Comparison of ENCODE assay signal across 27 cellular contexts in genomic region chr6:161219336-161220079, GRCh38.
"Had no signal": no experiment of that assay in that cellular context is flagged by ENCODE, and none has a peak within 500 bp of the region (broad histone marks: within the 10 kb centered on the region; RNA-seq: fewer than 3 reads in every experiment).

No MANE protein-coding gene starts in this region.

- H3K4me3 ChIP-seq: neural progenitor cell, ovary, psoas muscle, right lobe of liver, sigmoid colon, stomach, thoracic aorta, thyroid gland, tibial nerve, upper lobe of left lung, vagina had no signal

- H3K27me3 ChIP-seq: neural progenitor cell, ovary, right lobe of liver, sigmoid colon, stomach, thyroid gland, tibial nerve, upper lobe of left lung, vagina had no signal

- H3K4me1 ChIP-seq: neural progenitor cell, parathyroid adenoma, psoas muscle, right lobe of liver, tibial nerve, upper lobe of left lung, vagina had no signal

- H3K27ac ChIP-seq: neural progenitor cell, ovary, parathyroid adenoma, psoas muscle, right lobe of liver, sigmoid colon, stomach, thoracic aorta, thyroid gland, tibial nerve, upper lobe of left lung, vagina had no signal

- H3K27me3 Mint-ChIP-seq: progenitor cell of endocrine pancreas; stimulated activated naive B cell treated with anti-CD40 and anti-IgM and Interleukin-4, amounts not matched to agents 10 μg/mL and 1 μg/mL and 100 μg/mL, for 72 hours; stimulated activated naive CD8-positive, alpha-beta T cell treated with anti-CD3 and anti-CD28 coated beads, Interleukin-15, Interleukin-2, amounts not matched to agents 100 ng/mL and 50 ng/mL, for 24 hours had no signal

- H3K9me3 ChIP-seq: ovary, psoas muscle, right lobe of liver, sigmoid colon, stomach, thoracic aorta, thyroid gland, tibial nerve, upper lobe of left lung, vagina had no signal

- H3K9me3 Mint-ChIP-seq: stimulated activated effector memory CD8-positive, alpha-beta T cell treated with anti-CD3 and anti-CD28 coated beads, Interleukin-12 subunit alpha, Interleukin-12 subunit beta, amount 100 ng/mL, for 72 hours had no signal

- ATAC-seq: psoas muscle; right cardiac atrium; right lobe of liver; stimulated activated effector memory CD8-positive, alpha-beta T cell treated with anti-CD3 and anti-CD28 coated beads, Interleukin-12 subunit alpha, Interleukin-12 subunit beta, amount 100 ng/mL, for 72 hours; stimulated activated naive B cell treated with anti-CD40 and anti-IgM and Interleukin-4, amounts not matched to agents 10 μg/mL and 1 μg/mL and 100 μg/mL, for 72 hours had no signal

- H3K4me3 Mint-ChIP-seq: nephron; neural progenitor cell; stimulated activated effector memory CD8-positive, alpha-beta T cell treated with anti-CD3 and anti-CD28 coated beads, Interleukin-12 subunit alpha, Interleukin-12 subunit beta, amount 100 ng/mL, for 72 hours; stimulated activated naive B cell treated with anti-CD40 and anti-IgM and Interleukin-4, amounts not matched to agents 10 μg/mL and 1 μg/mL and 100 μg/mL, for 72 hours; stimulated activated naive CD8-positive, alpha-beta T cell treated with anti-CD3 and anti-CD28 coated beads, Interleukin-15, Interleukin-2, amounts not matched to agents 100 ng/mL and 50 ng/mL, for 24 hours had no signal

- H3K4me1 Mint-ChIP-seq: nephron, neural progenitor cell had no signal

- H3K36me3 ChIP-seq: ovary, right lobe of liver, thoracic aorta, thyroid gland, upper lobe of left lung, vagina had no signal

- H3K27ac Mint-ChIP-seq: nephron; neural progenitor cell; progenitor cell of endocrine pancreas; stimulated activated effector memory CD8-positive, alpha-beta T cell treated with anti-CD3 and anti-CD28 coated beads, Interleukin-12 subunit alpha, Interleukin-12 subunit beta, amount 100 ng/mL, for 72 hours; stimulated activated naive B cell treated with anti-CD40 and anti-IgM and Interleukin-4, amounts not matched to agents 10 μg/mL and 1 μg/mL and 100 μg/mL, for 72 hours; stimulated activated naive CD8-positive, alpha-beta T cell treated with anti-CD3 and anti-CD28 coated beads, Interleukin-15, Interleukin-2, amounts not matched to agents 100 ng/mL and 50 ng/mL, for 24 hours had no signal

- DNase-seq: occipital lobe; ovary; posterior cingulate gyrus; psoas muscle; right cardiac atrium; right lobe of liver; sigmoid colon; small intestine; stimulated activated CD4-positive, alpha-beta T cell treated with anti-CD3 and anti-CD28 coated beads, Interleukin-15, amount 100 ng/mL, for 24 hours; stimulated activated CD4-positive, alpha-beta T cell treated with anti-CD3 and anti-CD28 coated beads, Interleukin-2, amount 100 ng/mL, for 24 hours; stimulated activated CD4-positive, alpha-beta T cell treated with anti-CD3 and anti-CD28 coated beads, Interleukin-2, amount 100 ng/mL, for 48 hours; stimulated activated CD4-positive, alpha-beta T cell treated with anti-CD3 and anti-CD28 coated beads, Interleukin-4, amount 100 ng/mL, for 24 hours; stimulated activated naive B cell treated with anti-CD40 and anti-IgM and Interleukin-4, amounts not matched to agents 10 μg/mL and 1 μg/mL and 100 μg/mL, for 72 hours; stimulated activated naive CD4-positive, alpha-beta T cell treated with Interleukin-2 at 50 U/mL for 16 hours; stomach; thyroid gland; trophoblast cell; upper lobe of left lung had no signal
